Comparison of ENCODE assay signal across 1 cellular context in the genomic region with DNA sequence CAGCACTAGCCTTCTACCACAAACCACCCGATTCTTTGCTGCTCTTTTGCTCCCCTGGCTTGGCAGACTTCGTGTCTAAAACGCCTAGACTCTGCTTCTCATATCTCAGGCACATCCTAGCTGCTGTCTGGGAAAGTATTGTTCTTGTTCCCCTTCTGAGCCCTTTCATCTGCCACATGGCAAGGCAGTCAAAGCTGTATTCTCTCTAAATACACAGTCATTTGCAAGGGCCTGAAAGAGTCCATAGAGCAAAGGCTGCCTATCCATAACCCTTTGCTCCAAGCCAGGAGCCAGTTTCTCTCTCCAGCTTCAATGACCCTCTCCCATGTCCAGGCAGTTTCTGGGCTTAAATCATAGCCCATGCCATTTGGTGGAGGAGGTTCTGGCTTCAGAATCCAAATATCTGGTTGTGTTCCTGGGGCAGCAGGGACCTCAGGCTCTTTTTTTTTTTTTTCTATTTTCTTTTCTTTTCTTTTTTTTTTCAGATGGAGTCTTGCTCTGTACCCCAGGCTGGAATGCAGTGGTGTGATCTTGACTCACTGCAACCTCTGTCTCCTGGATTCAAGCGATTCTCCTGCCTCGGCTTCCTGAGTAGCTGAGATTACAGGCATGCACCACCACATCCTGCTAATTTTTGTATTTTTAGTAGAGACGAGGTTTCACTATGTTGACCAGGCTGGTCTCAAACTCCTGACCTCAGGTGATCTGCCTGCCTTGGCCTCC.
TF ChIP-seq lines count a peak whose summit lies in the region.

No MANE protein-coding gene starts in this region.

TF ChIP-seq in HepG2, 621 proteins besides CTCF, POLR2A, EP300 and RAD21 (continued from another document and continues in another):
- TF ChIP-seq, protein P1, sequence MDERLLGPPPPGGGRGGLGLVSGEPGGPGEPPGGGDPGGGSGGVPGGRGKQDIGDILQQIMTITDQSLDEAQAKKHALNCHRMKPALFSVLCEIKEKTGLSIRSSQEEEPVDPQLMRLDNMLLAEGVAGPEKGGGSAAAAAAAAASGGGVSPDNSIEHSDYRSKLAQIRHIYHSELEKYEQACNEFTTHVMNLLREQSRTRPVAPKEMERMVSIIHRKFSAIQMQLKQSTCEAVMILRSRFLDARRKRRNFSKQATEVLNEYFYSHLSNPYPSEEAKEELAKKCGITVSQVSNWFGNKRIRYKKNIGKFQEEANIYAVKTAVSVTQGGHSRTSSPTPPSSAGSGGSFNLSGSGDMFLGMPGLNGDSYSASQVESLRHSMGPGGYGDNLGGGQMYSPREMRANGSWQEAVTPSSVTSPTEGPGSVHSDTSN (CRISPR knock-in tag; IDR thresholded peaks at IDR 0.05), result no peak
- TF ChIP-seq, protein P2, sequence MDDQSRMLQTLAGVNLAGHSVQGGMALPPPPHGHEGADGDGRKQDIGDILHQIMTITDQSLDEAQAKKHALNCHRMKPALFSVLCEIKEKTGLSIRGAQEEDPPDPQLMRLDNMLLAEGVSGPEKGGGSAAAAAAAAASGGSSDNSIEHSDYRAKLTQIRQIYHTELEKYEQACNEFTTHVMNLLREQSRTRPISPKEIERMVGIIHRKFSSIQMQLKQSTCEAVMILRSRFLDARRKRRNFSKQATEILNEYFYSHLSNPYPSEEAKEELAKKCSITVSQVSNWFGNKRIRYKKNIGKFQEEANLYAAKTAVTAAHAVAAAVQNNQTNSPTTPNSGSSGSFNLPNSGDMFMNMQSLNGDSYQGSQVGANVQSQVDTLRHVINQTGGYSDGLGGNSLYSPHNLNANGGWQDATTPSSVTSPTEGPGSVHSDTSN (CRISPR knock-in tag; IDR thresholded peaks at IDR 0.05; ENCODE audit: borderline replicate concordance), result no peak
- 0 out of 3 replicates have a peak, but pooled peaks have one; percentile 23 for TF ChIP-seq MXI1 (IDR thresholded peaks at IDR 0.05; ENCODE audit: borderline replicate concordance, low read depth, low read length)
- 0 out of 2 replicates have a peak, but pooled peaks have one; percentile 19 for TF ChIP-seq BCL6 (CRISPR knock-in tag; IDR thresholded peaks at IDR 0.05)
- no peak for TF ChIP-seq RARA (CRISPR knock-in tag; IDR thresholded peaks at IDR 0.05)
- TF ChIP-seq, protein P3, sequence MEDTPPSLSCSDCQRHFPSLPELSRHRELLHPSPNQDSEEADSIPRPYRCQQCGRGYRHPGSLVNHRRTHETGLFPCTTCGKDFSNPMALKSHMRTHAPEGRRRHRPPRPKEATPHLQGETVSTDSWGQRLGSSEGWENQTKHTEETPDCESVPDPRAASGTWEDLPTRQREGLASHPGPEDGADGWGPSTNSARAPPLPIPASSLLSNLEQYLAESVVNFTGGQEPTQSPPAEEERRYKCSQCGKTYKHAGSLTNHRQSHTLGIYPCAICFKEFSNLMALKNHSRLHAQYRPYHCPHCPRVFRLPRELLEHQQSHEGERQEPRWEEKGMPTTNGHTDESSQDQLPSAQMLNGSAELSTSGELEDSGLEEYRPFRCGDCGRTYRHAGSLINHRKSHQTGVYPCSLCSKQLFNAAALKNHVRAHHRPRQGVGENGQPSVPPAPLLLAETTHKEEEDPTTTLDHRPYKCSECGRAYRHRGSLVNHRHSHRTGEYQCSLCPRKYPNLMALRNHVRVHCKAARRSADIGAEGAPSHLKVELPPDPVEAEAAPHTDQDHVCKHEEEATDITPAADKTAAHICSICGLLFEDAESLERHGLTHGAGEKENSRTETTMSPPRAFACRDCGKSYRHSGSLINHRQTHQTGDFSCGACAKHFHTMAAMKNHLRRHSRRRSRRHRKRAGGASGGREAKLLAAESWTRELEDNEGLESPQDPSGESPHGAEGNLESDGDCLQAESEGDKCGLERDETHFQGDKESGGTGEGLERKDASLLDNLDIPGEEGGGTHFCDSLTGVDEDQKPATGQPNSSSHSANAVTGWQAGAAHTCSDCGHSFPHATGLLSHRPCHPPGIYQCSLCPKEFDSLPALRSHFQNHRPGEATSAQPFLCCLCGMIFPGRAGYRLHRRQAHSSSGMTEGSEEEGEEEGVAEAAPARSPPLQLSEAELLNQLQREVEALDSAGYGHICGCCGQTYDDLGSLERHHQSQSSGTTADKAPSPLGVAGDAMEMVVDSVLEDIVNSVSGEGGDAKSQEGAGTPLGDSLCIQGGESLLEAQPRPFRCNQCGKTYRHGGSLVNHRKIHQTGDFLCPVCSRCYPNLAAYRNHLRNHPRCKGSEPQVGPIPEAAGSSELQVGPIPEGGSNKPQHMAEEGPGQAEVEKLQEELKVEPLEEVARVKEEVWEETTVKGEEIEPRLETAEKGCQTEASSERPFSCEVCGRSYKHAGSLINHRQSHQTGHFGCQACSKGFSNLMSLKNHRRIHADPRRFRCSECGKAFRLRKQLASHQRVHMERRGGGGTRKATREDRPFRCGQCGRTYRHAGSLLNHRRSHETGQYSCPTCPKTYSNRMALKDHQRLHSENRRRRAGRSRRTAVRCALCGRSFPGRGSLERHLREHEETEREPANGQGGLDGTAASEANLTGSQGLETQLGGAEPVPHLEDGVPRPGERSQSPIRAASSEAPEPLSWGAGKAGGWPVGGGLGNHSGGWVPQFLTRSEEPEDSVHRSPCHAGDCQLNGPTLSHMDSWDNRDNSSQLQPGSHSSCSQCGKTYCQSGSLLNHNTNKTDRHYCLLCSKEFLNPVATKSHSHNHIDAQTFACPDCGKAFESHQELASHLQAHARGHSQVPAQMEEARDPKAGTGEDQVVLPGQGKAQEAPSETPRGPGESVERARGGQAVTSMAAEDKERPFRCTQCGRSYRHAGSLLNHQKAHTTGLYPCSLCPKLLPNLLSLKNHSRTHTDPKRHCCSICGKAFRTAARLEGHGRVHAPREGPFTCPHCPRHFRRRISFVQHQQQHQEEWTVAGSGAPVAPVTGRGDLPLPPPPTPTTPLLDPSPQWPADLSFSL (CRISPR knock-in tag; IDR thresholded peaks at IDR 0.05), result 0 out of 2 replicates have a peak, but pooled peaks have one; percentile 43
- TF ChIP-seq RELA (CRISPR knock-in tag; IDR thresholded peaks at IDR 0.05), result no peak
- TF ChIP-seq TEAD2 (CRISPR knock-in tag; IDR thresholded peaks at IDR 0.05), result no peak
- no peak for TF ChIP-seq PAF1 (CRISPR knock-in tag; IDR thresholded peaks at IDR 0.05)
- no peak for TF ChIP-seq LCORL (IDR thresholded peaks at IDR 0.05)
- no peak for TF ChIP-seq LCORL (CRISPR knock-in tag; IDR thresholded peaks at IDR 0.05)
- TF ChIP-seq, protein P4, sequence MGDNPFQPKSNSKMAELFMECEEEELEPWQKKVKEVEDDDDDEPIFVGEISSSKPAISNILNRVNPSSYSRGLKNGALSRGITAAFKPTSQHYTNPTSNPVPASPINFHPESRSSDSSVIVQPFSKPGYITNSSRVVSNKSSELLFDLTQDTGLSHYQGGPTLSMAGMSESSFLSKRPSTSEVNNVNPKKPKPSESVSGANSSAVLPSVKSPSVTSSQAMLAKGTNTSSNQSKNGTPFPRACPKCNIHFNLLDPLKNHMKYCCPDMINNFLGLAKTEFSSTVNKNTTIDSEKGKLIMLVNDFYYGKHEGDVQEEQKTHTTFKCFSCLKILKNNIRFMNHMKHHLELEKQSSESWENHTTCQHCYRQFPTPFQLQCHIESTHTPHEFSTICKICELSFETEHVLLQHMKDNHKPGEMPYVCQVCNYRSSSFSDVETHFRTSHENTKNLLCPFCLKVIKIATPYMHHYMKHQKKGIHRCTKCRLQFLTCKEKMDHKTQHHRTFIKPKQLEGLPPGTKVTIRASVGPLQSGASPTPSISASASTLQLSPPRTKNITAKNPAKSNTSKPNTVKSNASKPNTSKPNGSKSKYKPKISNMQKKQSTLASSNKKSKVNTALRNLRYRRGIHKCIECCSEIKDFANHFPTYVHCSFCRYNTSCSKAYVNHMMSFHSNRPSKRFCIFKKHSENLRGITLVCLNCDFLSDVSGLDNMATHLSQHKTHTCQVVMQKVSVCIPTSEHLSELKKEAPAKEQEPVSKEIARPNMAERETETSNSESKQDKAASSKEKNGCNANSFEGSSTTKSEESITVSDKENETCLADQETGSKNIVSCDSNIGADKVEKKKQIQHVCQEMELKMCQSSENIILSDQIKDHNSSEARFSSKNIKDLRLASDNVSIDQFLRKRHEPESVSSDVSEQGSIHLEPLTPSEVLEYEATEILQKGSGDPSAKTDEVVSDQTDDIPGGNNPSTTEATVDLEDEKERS (CRISPR knock-in tag; IDR thresholded peaks at IDR 0.05), result no peak
- TF ChIP-seq ZNF30 (CRISPR knock-in tag; IDR thresholded peaks at IDR 0.05), result no peak
- TF ChIP-seq ZNF570 (CRISPR knock-in tag; IDR thresholded peaks at IDR 0.05; ENCODE audit: borderline replicate concordance), result no peak
- TF ChIP-seq, protein P5, sequence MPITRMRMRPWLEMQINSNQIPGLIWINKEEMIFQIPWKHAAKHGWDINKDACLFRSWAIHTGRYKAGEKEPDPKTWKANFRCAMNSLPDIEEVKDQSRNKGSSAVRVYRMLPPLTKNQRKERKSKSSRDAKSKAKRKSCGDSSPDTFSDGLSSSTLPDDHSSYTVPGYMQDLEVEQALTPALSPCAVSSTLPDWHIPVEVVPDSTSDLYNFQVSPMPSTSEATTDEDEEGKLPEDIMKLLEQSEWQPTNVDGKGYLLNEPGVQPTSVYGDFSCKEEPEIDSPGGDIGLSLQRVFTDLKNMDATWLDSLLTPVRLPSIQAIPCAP (CRISPR knock-in tag; IDR thresholded peaks at IDR 0.05; ENCODE audit: low read depth), result no peak
- peak; percentile 55 for TF ChIP-seq TCF7 (IDR thresholded peaks at IDR 0.05; ENCODE audit: low read depth)
- TF ChIP-seq, protein P6, sequence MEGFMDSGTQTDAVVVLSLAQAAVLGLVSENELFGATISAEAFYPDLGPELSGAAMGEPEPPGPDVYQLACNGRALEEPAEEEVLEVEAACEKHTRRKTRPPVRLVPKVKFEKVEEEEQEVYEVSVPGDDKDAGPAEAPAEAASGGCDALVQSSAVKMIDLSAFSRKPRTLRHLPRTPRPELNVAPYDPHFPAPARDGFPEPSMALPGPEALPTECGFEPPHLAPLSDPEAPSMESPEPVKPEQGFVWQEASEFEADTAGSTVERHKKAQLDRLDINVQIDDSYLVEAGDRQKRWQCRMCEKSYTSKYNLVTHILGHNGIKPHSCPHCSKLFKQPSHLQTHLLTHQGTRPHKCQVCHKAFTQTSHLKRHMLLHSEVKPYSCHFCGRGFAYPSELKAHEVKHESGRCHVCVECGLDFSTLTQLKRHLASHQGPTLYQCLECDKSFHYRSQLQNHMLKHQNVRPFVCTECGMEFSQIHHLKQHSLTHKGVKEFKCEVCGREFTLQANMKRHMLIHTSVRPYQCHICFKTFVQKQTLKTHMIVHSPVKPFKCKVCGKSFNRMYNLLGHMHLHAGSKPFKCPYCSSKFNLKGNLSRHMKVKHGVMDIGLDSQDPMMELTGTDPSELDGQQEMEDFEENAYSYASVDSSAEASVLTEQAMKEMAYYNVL (CRISPR knock-in tag; IDR thresholded peaks at IDR 0.05; ENCODE audit: borderline replicate concordance), result no peak
- no peak for TF ChIP-seq SKI (IDR thresholded peaks at IDR 0.05; ENCODE audit: partially characterized antibody)
- TF ChIP-seq HNRNPK (IDR thresholded peaks at IDR 0.05; ENCODE audit: low read depth, low read length, poor library complexity, severe bottlenecking), result no peak
- TF ChIP-seq ZMYM3 (CRISPR knock-in tag; IDR thresholded peaks at IDR 0.05), result no peak
- TF ChIP-seq, protein P7, sequence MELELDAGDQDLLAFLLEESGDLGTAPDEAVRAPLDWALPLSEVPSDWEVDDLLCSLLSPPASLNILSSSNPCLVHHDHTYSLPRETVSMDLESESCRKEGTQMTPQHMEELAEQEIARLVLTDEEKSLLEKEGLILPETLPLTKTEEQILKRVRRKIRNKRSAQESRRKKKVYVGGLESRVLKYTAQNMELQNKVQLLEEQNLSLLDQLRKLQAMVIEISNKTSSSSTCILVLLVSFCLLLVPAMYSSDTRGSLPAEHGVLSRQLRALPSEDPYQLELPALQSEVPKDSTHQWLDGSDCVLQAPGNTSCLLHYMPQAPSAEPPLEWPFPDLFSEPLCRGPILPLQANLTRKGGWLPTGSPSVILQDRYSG (CRISPR knock-in tag; IDR thresholded peaks at IDR 0.05), result no peak
- no peak for TF ChIP-seq ZNF235 (CRISPR knock-in tag; IDR thresholded peaks at IDR 0.05; ENCODE audit: borderline replicate concordance)
- TF ChIP-seq, protein P8, sequence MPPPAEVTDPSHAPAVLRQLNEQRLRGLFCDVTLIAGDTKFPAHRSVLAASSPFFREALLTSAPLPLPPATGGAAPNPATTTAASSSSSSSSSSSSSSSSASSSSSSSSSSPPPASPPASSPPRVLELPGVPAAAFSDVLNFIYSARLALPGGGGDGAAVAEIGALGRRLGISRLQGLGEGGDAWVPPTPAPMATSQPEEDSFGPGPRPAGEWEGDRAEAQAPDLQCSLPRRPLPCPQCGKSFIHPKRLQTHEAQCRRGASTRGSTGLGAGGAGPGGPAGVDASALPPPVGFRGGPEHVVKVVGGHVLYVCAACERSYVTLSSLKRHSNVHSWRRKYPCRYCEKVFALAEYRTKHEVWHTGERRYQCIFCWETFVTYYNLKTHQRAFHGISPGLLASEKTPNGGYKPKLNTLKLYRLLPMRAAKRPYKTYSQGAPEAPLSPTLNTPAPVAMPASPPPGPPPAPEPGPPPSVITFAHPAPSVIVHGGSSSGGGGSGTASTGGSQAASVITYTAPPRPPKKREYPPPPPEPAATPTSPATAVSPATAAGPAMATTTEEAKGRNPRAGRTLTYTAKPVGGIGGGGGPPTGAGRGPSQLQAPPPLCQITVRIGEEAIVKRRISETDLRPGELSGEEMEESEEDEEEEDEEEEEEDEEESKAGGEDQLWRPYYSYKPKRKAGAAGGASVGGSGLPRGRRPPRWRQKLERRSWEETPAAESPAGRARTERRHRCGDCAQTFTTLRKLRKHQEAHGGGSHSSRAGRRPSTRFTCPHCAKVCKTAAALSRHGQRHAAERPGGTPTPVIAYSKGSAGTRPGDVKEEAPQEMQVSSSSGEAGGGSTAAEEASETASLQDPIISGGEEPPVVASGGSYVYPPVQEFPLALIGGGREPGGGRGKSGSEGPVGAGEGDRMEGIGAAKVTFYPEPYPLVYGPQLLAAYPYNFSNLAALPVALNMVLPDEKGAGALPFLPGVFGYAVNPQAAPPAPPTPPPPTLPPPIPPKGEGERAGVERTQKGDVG (CRISPR knock-in tag; IDR thresholded peaks at IDR 0.05; ENCODE audit: borderline replicate concordance), result no peak
- TF ChIP-seq ZNF792 (CRISPR knock-in tag; IDR thresholded peaks at IDR 0.05), result 0 out of 2 replicates have a peak, but pooled peaks have one; percentile 16
- no peak for TF ChIP-seq ZNF3 (CRISPR knock-in tag; IDR thresholded peaks at IDR 0.05)
- TF ChIP-seq, protein P9, sequence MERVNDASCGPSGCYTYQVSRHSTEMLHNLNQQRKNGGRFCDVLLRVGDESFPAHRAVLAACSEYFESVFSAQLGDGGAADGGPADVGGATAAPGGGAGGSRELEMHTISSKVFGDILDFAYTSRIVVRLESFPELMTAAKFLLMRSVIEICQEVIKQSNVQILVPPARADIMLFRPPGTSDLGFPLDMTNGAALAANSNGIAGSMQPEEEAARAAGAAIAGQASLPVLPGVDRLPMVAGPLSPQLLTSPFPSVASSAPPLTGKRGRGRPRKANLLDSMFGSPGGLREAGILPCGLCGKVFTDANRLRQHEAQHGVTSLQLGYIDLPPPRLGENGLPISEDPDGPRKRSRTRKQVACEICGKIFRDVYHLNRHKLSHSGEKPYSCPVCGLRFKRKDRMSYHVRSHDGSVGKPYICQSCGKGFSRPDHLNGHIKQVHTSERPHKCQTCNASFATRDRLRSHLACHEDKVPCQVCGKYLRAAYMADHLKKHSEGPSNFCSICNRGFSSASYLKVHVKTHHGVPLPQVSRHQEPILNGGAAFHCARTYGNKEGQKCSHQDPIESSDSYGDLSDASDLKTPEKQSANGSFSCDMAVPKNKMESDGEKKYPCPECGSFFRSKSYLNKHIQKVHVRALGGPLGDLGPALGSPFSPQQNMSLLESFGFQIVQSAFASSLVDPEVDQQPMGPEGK (CRISPR knock-in tag; IDR thresholded peaks at IDR 0.05), result no peak
- TF ChIP-seq, protein P10, sequence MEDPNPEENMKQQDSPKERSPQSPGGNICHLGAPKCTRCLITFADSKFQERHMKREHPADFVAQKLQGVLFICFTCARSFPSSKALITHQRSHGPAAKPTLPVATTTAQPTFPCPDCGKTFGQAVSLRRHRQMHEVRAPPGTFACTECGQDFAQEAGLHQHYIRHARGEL (CRISPR knock-in tag; IDR thresholded peaks at IDR 0.05), result no peak
- no peak for TF ChIP-seq ZBTB1 (CRISPR knock-in tag; IDR thresholded peaks at IDR 0.05; ENCODE audit: borderline replicate concordance)
- TF ChIP-seq KMT2B (CRISPR knock-in tag; IDR thresholded peaks at IDR 0.05), result no peak
- TF ChIP-seq ARID2 (CRISPR knock-in tag; IDR thresholded peaks at IDR 0.05; ENCODE audit: borderline replicate concordance), result no peak
- no peak for TF ChIP-seq FOXO1 (CRISPR knock-in tag; IDR thresholded peaks at IDR 0.05)
- no peak for TF ChIP-seq DNMT3B (CRISPR knock-in tag; conservative IDR thresholded peaks at IDR 0.05)
